In genomic region chr2:124050833-124051497, GRCh38 we compare ENCODE assay signal across 22 cellular contexts. TPM values are rescaled to one million over a fixed set of nuclear protein-coding genes. Genes with fewer than 3 reads are reported as not detected.
"Had no signal": no experiment of that assay in that cellular context is flagged by ENCODE, and none has a peak within 500 bp of the region (broad histone marks: within the 10 kb centered on the region; RNA-seq: fewer than 3 reads in every experiment).

No MANE protein-coding gene starts in this region.

- H3K27me3 ChIP-seq: MG63, SJSA1 had no signal

- H3K4me1 ChIP-seq: SJSA1 had no signal

- DNase-seq: KBM-7, MG63, NCI-H1092, NCI-H1105 treated with DMSO at 0.1 percent for 48 hours, NCI-H1417 treated with DMSO at 0.1 percent for 48 hours, NCI-H146, NCI-H1694 treated with DMSO at 0.1 percent for 48 hours, NCI-H1930, NCI-H2081, NCI-H2107, NCI-H345, NCI-H446 treated with DMSO at 0.1 percent for 48 hours, NCI-H510A treated with DMSO at 0.1 percent for 48 hours, NCI-H526, Right ventricle myocardium superior, RPMI8226, SIG-M5, T-helper 2 cell had no signal

- H3K27ac ChIP-seq: SJSA1 had no signal

- FAIRE-seq: RCC 7860 had no signal

- H3K4me3 ChIP-seq: MG63, SJSA1 had no signal

- H3K36me3 ChIP-seq: MG63, SJSA1 had no signal

RNA-seq across cellular contexts. Expression of gene CNTNAP5, which starts 25.9 kb away (rescaled TPM):
- total RNA-seq: HT-29; Right ventricle myocardium superior; SJSA1; T-helper 1 cell treated with Interleukin-12 subunit alpha and Interleukin-12 subunit beta and Interleukin-4 antibody, amounts not matched to agents 30 ng/mL and 1 ng/mL, for 36 hours had no signal
